Comparison of ENCODE assay signal across 1 cellular context in the genomic region with DNA sequence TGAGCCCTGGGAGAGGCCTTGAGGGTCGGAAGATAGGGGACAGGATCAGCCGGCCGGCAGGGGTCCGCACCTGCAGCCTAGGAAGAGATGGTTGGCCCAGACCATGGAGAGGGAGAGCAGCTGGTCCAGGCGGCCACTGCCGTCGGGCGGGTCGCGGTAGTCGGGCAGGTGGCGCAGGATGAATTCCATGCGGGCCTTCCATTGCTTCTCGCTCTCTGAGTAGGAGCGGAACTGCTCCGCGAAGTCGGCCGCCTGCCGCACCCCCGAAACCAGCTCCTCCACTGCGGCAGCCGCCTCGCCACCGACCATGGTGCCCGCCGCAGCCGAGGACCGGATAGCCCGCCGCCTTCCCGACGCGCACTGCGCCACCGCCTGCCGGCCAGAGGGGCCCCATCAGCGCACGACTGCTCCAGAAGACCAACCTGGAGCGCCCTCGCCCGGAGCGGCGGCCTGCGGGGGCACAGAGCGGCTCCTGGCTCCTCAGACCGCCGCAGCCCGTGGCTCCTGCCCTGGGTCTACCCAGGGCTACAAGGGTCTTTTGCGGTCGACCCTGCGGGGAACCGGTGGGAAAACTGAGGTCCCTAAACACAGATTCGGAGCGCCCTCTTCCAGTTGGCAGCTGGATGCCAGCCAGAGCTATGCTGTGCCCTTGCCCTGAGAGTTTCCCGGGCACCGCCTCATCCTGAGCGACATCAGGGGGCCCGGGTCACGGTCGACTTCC.
TF ChIP-seq lines count a peak whose summit lies in the region.

A gene with protein sequence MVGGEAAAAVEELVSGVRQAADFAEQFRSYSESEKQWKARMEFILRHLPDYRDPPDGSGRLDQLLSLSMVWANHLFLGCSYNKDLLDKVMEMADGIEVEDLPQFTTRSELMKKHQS (minus strand): TSS at position 336 of the 721 bp plus-strand sequence. CDS start 27 bp downstream, at position 309.

TF ChIP-seq in HCT116, 20 proteins besides CTCF, POLR2A, EP300 and RAD21 (continued from another document):
- TF ChIP-seq, protein P1, sequence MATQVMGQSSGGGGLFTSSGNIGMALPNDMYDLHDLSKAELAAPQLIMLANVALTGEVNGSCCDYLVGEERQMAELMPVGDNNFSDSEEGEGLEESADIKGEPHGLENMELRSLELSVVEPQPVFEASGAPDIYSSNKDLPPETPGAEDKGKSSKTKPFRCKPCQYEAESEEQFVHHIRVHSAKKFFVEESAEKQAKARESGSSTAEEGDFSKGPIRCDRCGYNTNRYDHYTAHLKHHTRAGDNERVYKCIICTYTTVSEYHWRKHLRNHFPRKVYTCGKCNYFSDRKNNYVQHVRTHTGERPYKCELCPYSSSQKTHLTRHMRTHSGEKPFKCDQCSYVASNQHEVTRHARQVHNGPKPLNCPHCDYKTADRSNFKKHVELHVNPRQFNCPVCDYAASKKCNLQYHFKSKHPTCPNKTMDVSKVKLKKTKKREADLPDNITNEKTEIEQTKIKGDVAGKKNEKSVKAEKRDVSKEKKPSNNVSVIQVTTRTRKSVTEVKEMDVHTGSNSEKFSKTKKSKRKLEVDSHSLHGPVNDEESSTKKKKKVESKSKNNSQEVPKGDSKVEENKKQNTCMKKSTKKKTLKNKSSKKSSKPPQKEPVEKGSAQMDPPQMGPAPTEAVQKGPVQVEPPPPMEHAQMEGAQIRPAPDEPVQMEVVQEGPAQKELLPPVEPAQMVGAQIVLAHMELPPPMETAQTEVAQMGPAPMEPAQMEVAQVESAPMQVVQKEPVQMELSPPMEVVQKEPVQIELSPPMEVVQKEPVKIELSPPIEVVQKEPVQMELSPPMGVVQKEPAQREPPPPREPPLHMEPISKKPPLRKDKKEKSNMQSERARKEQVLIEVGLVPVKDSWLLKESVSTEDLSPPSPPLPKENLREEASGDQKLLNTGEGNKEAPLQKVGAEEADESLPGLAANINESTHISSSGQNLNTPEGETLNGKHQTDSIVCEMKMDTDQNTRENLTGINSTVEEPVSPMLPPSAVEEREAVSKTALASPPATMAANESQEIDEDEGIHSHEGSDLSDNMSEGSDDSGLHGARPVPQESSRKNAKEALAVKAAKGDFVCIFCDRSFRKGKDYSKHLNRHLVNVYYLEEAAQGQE (IDR thresholded peaks at IDR 0.05; ENCODE audit: low read depth) = no peak
- TF ChIP-seq, protein P2, sequence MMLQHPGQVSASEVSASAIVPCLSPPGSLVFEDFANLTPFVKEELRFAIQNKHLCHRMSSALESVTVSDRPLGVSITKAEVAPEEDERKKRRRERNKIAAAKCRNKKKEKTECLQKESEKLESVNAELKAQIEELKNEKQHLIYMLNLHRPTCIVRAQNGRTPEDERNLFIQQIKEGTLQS (IDR thresholded peaks at IDR 0.05) = no peak
- TF ChIP-seq SP1 (IDR thresholded peaks at IDR 0.05; ENCODE audit: low read depth) (peak; percentile 69), YY1 (IDR thresholded peaks at IDR 0.05; ENCODE audit: extremely low read depth, insufficient replicate concordance, low read depth, low read length) (peak; percentile 89), SRF (IDR thresholded peaks at IDR 0.05; ENCODE audit: low read depth) (peak; percentile 32; the same call in 1 of the 2 replicates), SIN3A (IDR thresholded peaks at IDR 0.05; ENCODE audit: low read depth) (peak; percentile 85), ZFX (IDR thresholded peaks at IDR 0.05) (peak; percentile 78), EZH2 (IDR thresholded peaks at IDR 0.05) (no peak), TCF7L2 (IDR thresholded peaks at IDR 0.05; ENCODE audit: borderline replicate concordance, extremely low read depth, insufficient read depth, insufficient read length) (peak; percentile 66), EGR1 (IDR thresholded peaks at IDR 0.05; ENCODE audit: low read depth) (peak; percentile 72), POLR2AphosphoS5 (IDR thresholded peaks at IDR 0.05; ENCODE audit: low read depth, low read length) (peak; percentile 92), EZH2phosphoT487 (IDR thresholded peaks at IDR 0.05; ENCODE audit: borderline replicate concordance) (no peak), CBX3 (IDR thresholded peaks at IDR 0.05; ENCODE audit: low read depth) (peak; percentile 96)
- TF ChIP-seq, protein P3, sequence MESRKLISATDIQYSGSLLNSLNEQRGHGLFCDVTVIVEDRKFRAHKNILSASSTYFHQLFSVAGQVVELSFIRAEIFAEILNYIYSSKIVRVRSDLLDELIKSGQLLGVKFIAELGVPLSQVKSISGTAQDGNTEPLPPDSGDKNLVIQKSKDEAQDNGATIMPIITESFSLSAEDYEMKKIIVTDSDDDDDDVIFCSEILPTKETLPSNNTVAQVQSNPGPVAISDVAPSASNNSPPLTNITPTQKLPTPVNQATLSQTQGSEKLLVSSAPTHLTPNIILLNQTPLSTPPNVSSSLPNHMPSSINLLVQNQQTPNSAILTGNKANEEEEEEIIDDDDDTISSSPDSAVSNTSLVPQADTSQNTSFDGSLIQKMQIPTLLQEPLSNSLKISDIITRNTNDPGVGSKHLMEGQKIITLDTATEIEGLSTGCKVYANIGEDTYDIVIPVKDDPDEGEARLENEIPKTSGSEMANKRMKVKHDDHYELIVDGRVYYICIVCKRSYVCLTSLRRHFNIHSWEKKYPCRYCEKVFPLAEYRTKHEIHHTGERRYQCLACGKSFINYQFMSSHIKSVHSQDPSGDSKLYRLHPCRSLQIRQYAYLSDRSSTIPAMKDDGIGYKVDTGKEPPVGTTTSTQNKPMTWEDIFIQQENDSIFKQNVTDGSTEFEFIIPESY (IDR thresholded peaks at IDR 0.05; ENCODE audit: extremely low read depth, insufficient replicate concordance, low read length) = peak; percentile 71
- TF ChIP-seq, protein P4, sequence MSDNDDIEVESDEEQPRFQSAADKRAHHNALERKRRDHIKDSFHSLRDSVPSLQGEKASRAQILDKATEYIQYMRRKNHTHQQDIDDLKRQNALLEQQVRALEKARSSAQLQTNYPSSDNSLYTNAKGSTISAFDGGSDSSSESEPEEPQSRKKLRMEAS (IDR thresholded peaks at IDR 0.05) = peak; percentile 95
